In the genomic region with DNA sequence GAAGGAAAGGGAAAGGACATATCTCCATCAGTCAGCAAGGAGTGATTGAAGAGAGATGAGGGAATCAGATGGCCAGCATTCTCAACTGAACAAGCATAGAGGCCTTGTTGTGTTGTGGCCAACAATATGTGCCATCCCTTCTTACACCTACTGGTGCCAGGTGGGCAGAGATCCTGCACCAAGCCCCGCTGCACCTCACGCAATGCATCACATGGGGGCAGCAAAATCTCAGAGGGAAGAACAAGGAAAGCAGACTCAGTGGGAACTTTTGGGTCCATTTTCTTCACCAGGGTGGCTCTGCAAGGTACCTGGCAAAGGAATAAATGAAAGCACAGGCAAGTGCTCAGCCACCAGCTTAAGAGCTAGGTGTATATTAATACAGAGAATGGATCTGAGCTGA, we compare ENCODE assay signal across 12 cellular contexts. TPM values are rescaled to one million over a fixed set of nuclear protein-coding genes. Genes with fewer than 3 reads are reported as not detected.
A peak's percentile ranks its signal among the peaks of the same experiment; 100 is the strongest.
DNase-seq lines count a peak whose midpoint lies in the region; ATAC-seq, FAIRE-seq and TF ChIP-seq lines count a peak whose summit lies in the region.
"Had no signal": no experiment of that assay in that cellular context is flagged by ENCODE, and none has a peak within 500 bp of the region (broad histone marks: within the 10 kb centered on the region; RNA-seq: fewer than 3 reads in every experiment).

No MANE protein-coding gene starts in this region.

- no peak overlapping the region for H3K23ac ChIP-seq in mesendoderm (ENCODE audit: low read length)

- in situ Hi-C loops in astrocyte of the spinal cord (cut with HindIII; ENCODE audit: low sequenced_read_pairs), result no loop called here

- FAIRE-seq in GM12892 (lab: Jason Lieb, UNC), result no peak

- H2BK120ac ChIP-seq in mesendoderm (ENCODE audit: low read depth, low read length), result no peak overlapping the region

- no peak for ATAC-seq in GM19455 (IDR thresholded peaks at IDR 0.05; ENCODE audit: unreplicated experiment)

- no peak overlapping the region for H2AK5ac ChIP-seq in mesendoderm (ENCODE audit: low read length)

- H3K56ac ChIP-seq in mesendoderm (ENCODE audit: low read length), result no peak overlapping the region

- H3K18ac ChIP-seq in mesendoderm (ENCODE audit: low read length), result no peak overlapping the region

- no peak overlapping the region for H3K4ac ChIP-seq in mesendoderm (ENCODE audit: low read depth, low read length)

- no peaks in the 10 kb centered on the region for H3K4me1 ChIP-seq in mesendoderm (ENCODE audit: control insufficient read depth, low read depth, low read length)

- TF ChIP-seq RAD21 in Ishikawa (IDR thresholded peaks at IDR 0.05; ENCODE audit: low read depth), result peak; percentile 34; the same call in 1 of the 2 replicates

- H3K9ac ChIP-seq in mesendoderm (ENCODE audit: low read length), result no peak overlapping the region

- H3K79me2 ChIP-seq in mesendoderm (ENCODE audit: control insufficient read depth, insufficient read depth, low read length), result no peaks in the 10 kb centered on the region

- H2BK15ac ChIP-seq in mesendoderm (replicated peaks; ENCODE audit: low read depth), result no peak overlapping the region

- no peak overlapping the region for H3K4me2 ChIP-seq in mesendoderm (ENCODE audit: low read length)

- H2BK5ac ChIP-seq in mesendoderm (ENCODE audit: low read length), result no peak overlapping the region

- TF ChIP-seq EP300 in Ishikawa (IDR thresholded peaks at IDR 0.05; ENCODE audit: borderline replicate concordance), result no peak

- no peak overlapping the region for H3K27ac ChIP-seq in mesendoderm (ENCODE audit: low read depth, low read length)

- WGBS in mesendoderm (ENCODE audit: extremely low coverage, insufficient coverage, low lambda C conversion rate), result no CpG with 5 or more reads among the region's 2 CpGs

- H3K79me1 ChIP-seq in mesendoderm (ENCODE audit: low read length), result no peaks in the 10 kb centered on the region

- H4K5ac ChIP-seq in mesendoderm (ENCODE audit: low read length), result no peak overlapping the region

- H3K4me3 ChIP-seq in GM06990 (replicated peaks; ENCODE audit: low read depth, low read length) (no peak overlapping the region), astrocyte of the spinal cord (ENCODE audit: low read depth, low read length) (no peak overlapping the region), mesendoderm (ENCODE audit: low read length) (no peak overlapping the region)

- H3K27me3 ChIP-seq in GM06990 (replicated peaks; ENCODE audit: control insufficient read depth, insufficient read depth, low read length), result no peaks in the 10 kb centered on the region; the same call in 1 of the 2 replicates
- H3K27me3 ChIP-seq in mesendoderm (ENCODE audit: insufficient read depth, low read length, poor library complexity), result no peaks in the 10 kb centered on the region

- peak; percentile 38 for TF ChIP-seq CTCF in GM06990 (IDR thresholded peaks at IDR 0.05; ENCODE audit: insufficient read depth, low read length, poor library complexity, severe bottlenecking)
- peak; percentile 10 for TF ChIP-seq CTCF in astrocyte of the spinal cord (IDR thresholded peaks at IDR 0.05; ENCODE audit: low read depth, low read length)

- H3K36me3 ChIP-seq in GM06990 (ENCODE audit: control insufficient read depth, insufficient read depth, low read length), result no peaks in the 10 kb centered on the region
- H3K36me3 ChIP-seq in mesendoderm (ENCODE audit: control insufficient read depth, insufficient read depth, low read length), result no peaks in the 10 kb centered on the region

- DNase-seq in GM06990 (ENCODE audit: extremely low read depth, insufficient read length) (no peak), astrocyte of the spinal cord (ENCODE audit: low read depth, low spot score) (no peak), mesendoderm (peak; percentile 30), GM12892 (ENCODE audit: insufficient read length) (no peak)
- no peak for DNase-seq in stimulated activated CD4-positive, alpha-beta T cell treated with anti-CD3 and anti-CD28 coated beads, Interleukin-4, amount 100 ng/mL, for 4 hours
- DNase-seq: activated naive CD4-positive, alpha-beta T cell treated with anti-CD3 and anti-CD28 coated beads, Interleukin-2, amount 50 U/mL, for 16 hours; CD4-positive, alpha-beta memory T cell; naive B cell; substantia nigra; T-helper 9 cell had no signal

- no peak overlapping the region for H4K8ac ChIP-seq in mesendoderm (ENCODE audit: low read depth, low read length)

- TF ChIP-seq POLR2A in GM12892 (IDR thresholded peaks at IDR 0.05; ENCODE audit: low read depth, low read length), result no peak

TF ChIP-seq in Ishikawa, 13 proteins besides CTCF, POLR2A, EP300 and RAD21:
- TF ChIP-seq, protein P1, sequence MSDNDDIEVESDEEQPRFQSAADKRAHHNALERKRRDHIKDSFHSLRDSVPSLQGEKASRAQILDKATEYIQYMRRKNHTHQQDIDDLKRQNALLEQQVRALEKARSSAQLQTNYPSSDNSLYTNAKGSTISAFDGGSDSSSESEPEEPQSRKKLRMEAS (IDR thresholded peaks at IDR 0.05), result no peak
- TF ChIP-seq TCF12 (IDR thresholded peaks at IDR 0.05; ENCODE audit: low read depth) (no peak), NFIC (IDR thresholded peaks at IDR 0.05) (no peak), TEAD4 (IDR thresholded peaks at IDR 0.05) (no peak)

RNA-seq across cellular contexts. Expression of a gene that starts 33.2 kb away (rescaled TPM):
- polyA plus RNA-seq in mesendoderm (2013, experiment 1 of 2), result not detected
- polyA plus RNA-seq in mesendoderm (2013, experiment 2 of 2), result not detected
- not detected for polyA plus RNA-seq in GM12892 (2012; ENCODE audit: missing spikeins)
- polyA plus RNA-seq: CD4-positive, alpha-beta memory T cell had no signal

RNA-seq across cellular contexts. Expression of a gene that starts 58.9 kb away (rescaled TPM):
- not detected for polyA plus RNA-seq in mesendoderm (2013, experiment 1 of 2)
- polyA plus RNA-seq in mesendoderm (2013, experiment 2 of 2), result not detected
- not detected for polyA plus RNA-seq in GM12892 (2012; ENCODE audit: missing spikeins)
- polyA plus RNA-seq: CD4-positive, alpha-beta memory T cell had no signal
